In the genomic region with DNA sequence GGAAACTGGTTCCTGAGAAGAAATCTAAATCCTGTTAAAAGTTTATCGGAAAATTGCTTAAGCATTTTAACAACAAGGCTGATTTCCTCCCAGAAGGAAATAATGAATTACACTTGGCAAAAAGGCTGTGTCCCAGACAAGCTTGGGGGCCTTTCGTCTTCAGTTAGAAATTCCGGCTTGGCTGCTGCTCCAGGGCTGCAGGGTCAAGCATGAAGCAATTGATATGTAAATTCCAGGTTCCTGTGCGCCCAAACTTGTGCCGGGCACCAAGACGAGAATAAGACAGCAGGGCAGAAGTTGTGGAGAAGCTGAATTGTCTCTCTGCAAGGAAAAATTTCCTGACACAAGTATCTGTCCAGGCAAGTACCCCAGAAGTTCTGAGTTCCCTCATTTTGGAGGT, we compare ENCODE assay signal across 28 cellular contexts. TPM values are rescaled to one million over a fixed set of nuclear protein-coding genes. Genes with fewer than 3 reads are reported as not detected.
DNase-seq lines count a peak whose midpoint lies in the region; ATAC-seq, FAIRE-seq and TF ChIP-seq lines count a peak whose summit lies in the region.
"Had no signal": no experiment of that assay in that cellular context is flagged by ENCODE, and none has a peak within 500 bp of the region (broad histone marks: within the 10 kb centered on the region; RNA-seq: fewer than 3 reads in every experiment).

No MANE protein-coding gene starts in this region.

- no TSS peak for BruUV-seq in mammary epithelial cell (replicated peaks; lab: Mats Ljungman, UMichigan)
- BruUV-seq in MCF 10A (replicated peaks; lab: Mats Ljungman, UMichigan): no TSS peak

- peak overlapping the region; percentile 6 for H2BK120ac ChIP-seq in H1 (replicated peaks; ENCODE audit: low read depth, low read length)

- no peak for TF ChIP-seq POLR2A in H1 (IDR thresholded peaks at IDR 0.05; ENCODE audit: control extremely low read depth in 1 of 2, low read depth in 2 of 2, low read length in 2 of 2)

- CTCF ChIA-PET in mammary epithelial cell (lab: Charles Lee; ENCODE audit: low non-redundant PET): no interaction called here
- CTCF ChIA-PET in MCF 10A (lab: Yijun Ruan, JAX): interaction anchor here (0.6 to 0.8 kb wide), 2 partner anchors 16 to 203 kb away, joined by 3 read pairs; no protein-coding TSS in a partner anchor
- CTCF ChIA-PET in H1 (lab: Charles Lee; ENCODE audit: partially characterized antibody): interaction anchor here (0.6 to 27.0 kb wide), 9 partner anchors 12 to 303 kb away, joined by 3 to 317 read pairs (median 4); no protein-coding TSS in a partner anchor

- no peak overlapping the region for H3K4me3 ChIP-seq in mammary epithelial cell (replicated peaks in 1 of 3; ENCODE audit: insufficient read depth in 1 of 3, low read depth in 2 of 3, low read length in 3 of 3)
- H3K4me3 ChIP-seq in H1 (ENCODE audit: extremely low read depth in 1 of 4, insufficient read depth in 2 of 4, low read depth in 3 of 4, low read length in 4 of 4): no peak overlapping the region
- H3K4me3 ChIP-seq in neural progenitor cell: no peak overlapping the region
- H3K4me3 ChIP-seq: MG63, Peyer's patch had no signal

- H3K36me3 ChIP-seq in mammary epithelial cell (ENCODE audit: insufficient read depth, low read length) (no peaks in the 10 kb centered on the region), H1 (ENCODE audit: control insufficient read depth in 2 of 4, insufficient read depth in 4 of 4, low read length in 3 of 4) (no peaks in the 10 kb centered on the region), neural progenitor cell (no peaks in the 10 kb centered on the region)
- H3K36me3 ChIP-seq: BE2C, MG63, Peyer's patch had no signal

- H3K4me2 ChIP-seq in mammary epithelial cell (ENCODE audit: insufficient read depth, low read depth, low read length) (no peak overlapping the region), H1 (ENCODE audit: insufficient read depth in 1 of 2, low read depth in 2 of 2, low read length in 2 of 2) (peak overlapping the region; percentile 3 to 18; a peak in 3 of 4 replicates), neural progenitor cell (no peak overlapping the region)

- 72% methylated on average over 6 of the region's 6 CpGs for WGBS in mammary epithelial cell (ENCODE audit: low coverage, missing lambda C conversion rate)
- WGBS in H1 (ENCODE audit: extremely low coverage in 1 of 2, insufficient coverage in 1 of 2, insufficient read length in 1 of 2, insufficient replicate concordance in 2 of 2, low coverage in 1 of 2, low lambda C conversion rate in 2 of 2, missing lambda C conversion rate in 1 of 2), 2 experiments: 21% methylated on average over 6 of the region's 6 CpGs; no CpG with 5 or more reads in 1 of the 2 experiments

- no peaks in the 10 kb centered on the region for H3K9me3 ChIP-seq in mammary epithelial cell (replicated peaks; ENCODE audit: insufficient read depth, low read length)
- no peaks in the 10 kb centered on the region for H3K9me3 ChIP-seq in H1 (ENCODE audit: insufficient read depth in 2 of 2, low read depth in 1 of 2, low read length in 1 of 2)
- no peaks in the 10 kb centered on the region for H3K9me3 ChIP-seq in neural progenitor cell (ENCODE audit: low read depth)
- H3K9me3 ChIP-seq: BE2C, MG63, Peyer's patch had no signal

- H3K27ac ChIP-seq in mammary epithelial cell (ENCODE audit: insufficient read depth, low read depth, low read length): no peak overlapping the region
- H3K27ac ChIP-seq in H1 (ENCODE audit: low read depth, low read length): no peak overlapping the region
- H3K27ac ChIP-seq in neural progenitor cell: no peak overlapping the region
- H3K27ac ChIP-seq: 22Rv1, Peyer's patch had no signal

- no peak for TF ChIP-seq CTCF in mammary epithelial cell (conservative IDR thresholded peaks at IDR 0.05 in 1 of 2, IDR thresholded peaks at IDR 0.05 in 1 of 2; ENCODE audit: extremely low read depth in 1 of 2, insufficient read depth in 1 of 2, low read depth in 1 of 2, low read length in 2 of 2)
- TF ChIP-seq CTCF in MCF 10A (IDR thresholded peaks at IDR 0.05; ENCODE audit: unreplicated experiment): no peak
- no peak for TF ChIP-seq CTCF in H1 (IDR thresholded peaks at IDR 0.05; ENCODE audit: control extremely low read depth in 1 of 3, insufficient read depth in 1 of 3, low read depth in 1 of 3, low read length in 3 of 3)
- no peak for TF ChIP-seq CTCF in neural progenitor cell (IDR thresholded peaks at IDR 0.05)

- H4K8ac ChIP-seq in H1 (ENCODE audit: extremely low read depth, insufficient read depth, low read length): no peak overlapping the region

- no peak overlapping the region for H3K27ac Mint-ChIP-seq in MCF 10A (ENCODE audit: low read depth, unreplicated experiment)
- H3K27ac Mint-ChIP-seq in neural progenitor cell: peak overlapping the region; percentile 66
- H3K27ac Mint-ChIP-seq: CD8-positive, alpha-beta memory T cell had no signal

- H2BK15ac ChIP-seq in H1 (ENCODE audit: low read length): no peak overlapping the region

- H4K20me1 ChIP-seq in mammary epithelial cell (ENCODE audit: insufficient read depth, low read length) (no peaks in the 10 kb centered on the region), H1 (replicated peaks in 1 of 2; ENCODE audit: control insufficient read depth in 1 of 2, insufficient read depth in 2 of 2, low read length in 2 of 2) (no peaks in the 10 kb centered on the region), neural progenitor cell (ENCODE audit: low read depth) (peaks cover 15% of the 10 kb centered on the region)

- peaks cover 11% of the 10 kb centered on the region for H3F3A ChIP-seq in neural progenitor cell (ENCODE audit: low read depth)

- H2AK5ac ChIP-seq in H1 (ENCODE audit: low read depth, low read length): no peak overlapping the region

- POLR2A ChIA-PET in MCF 10A (lab: Yijun Ruan, JAX): interaction anchor here (1.0 kb wide), 1 partner anchor 305 kb away, joined by 3 read pairs; no protein-coding TSS in a partner anchor
- POLR2A ChIA-PET in H1 (lab: Charles Lee; ENCODE audit: partially characterized antibody): interaction anchor here (0.9 kb wide), 1 partner anchor 9 kb away, joined by 3 read pairs; no protein-coding TSS in a partner anchor

- H3K4me3 Mint-ChIP-seq in MCF 10A (ENCODE audit: unreplicated experiment) (no peak overlapping the region), neural progenitor cell (no peak overlapping the region)
- H3K4me3 Mint-ChIP-seq: CD14-positive monocyte; CD8-positive, alpha-beta memory T cell had no signal

- H3K27me3 Mint-ChIP-seq in MCF 10A (ENCODE audit: insufficient read depth, unreplicated experiment) (no peaks in the 10 kb centered on the region), neural progenitor cell (ENCODE audit: insufficient read depth, low read depth) (peaks cover 14% of the 10 kb centered on the region)

- H3K27me3 ChIP-seq in mammary epithelial cell (ENCODE audit: insufficient read depth, low read length) (no peaks in the 10 kb centered on the region), H1 (replicated peaks in 1 of 4; ENCODE audit: control insufficient read depth in 3 of 4, extremely low read depth in 1 of 4, insufficient read depth in 3 of 4, low read length in 3 of 4) (peaks cover 0 to 3% (median 0%) of the 10 kb centered on the region in 4 experiments; a peak in 3 of 7 replicates), neural progenitor cell (peaks cover 81% of the 10 kb centered on the region)
- H3K27me3 ChIP-seq: BE2C, MG63, Peyer's patch had no signal

- no peak overlapping the region for H3K18ac ChIP-seq in H1 (ENCODE audit: extremely low read depth, low read length)

- FAIRE-seq in H1 (lab: Jason Lieb, UNC): peak; percentile 55
- FAIRE-seq: GM12891 had no signal

- intact Hi-C loops in mammary epithelial cell (cut with micrococcal nuclease): no loop called here
- intact Hi-C loops in MCF 10A (cut with micrococcal nuclease): no loop called here

- no peak for TF ChIP-seq RAD21 in H1 (IDR thresholded peaks at IDR 0.05 in 1 of 2, conservative IDR thresholded peaks at IDR 0.05 in 1 of 2; ENCODE audit: low read depth in 2 of 2, low read length in 2 of 2)

- H2BK12ac ChIP-seq in H1 (ENCODE audit: low read depth, low read length): no peak overlapping the region

- H3K23ac ChIP-seq in H1 (ENCODE audit: insufficient read length): no peak overlapping the region

- H2BK20ac ChIP-seq in H1 (ENCODE audit: low read length): peak overlapping the region; percentile 86; the same call in 1 of the 2 replicates

- no peak overlapping the region for H4K5ac ChIP-seq in H1 (ENCODE audit: insufficient read length, low read depth, low read length)

- no peak overlapping the region for H3K9ac ChIP-seq in mammary epithelial cell (ENCODE audit: insufficient read depth, low read length)
- H3K9ac ChIP-seq in H1 (replicated peaks in 1 of 4; ENCODE audit: extremely low read depth in 1 of 4, low read depth in 3 of 4, low read length in 3 of 4): no peak overlapping the region
- no peak overlapping the region for H3K9ac ChIP-seq in neural progenitor cell

- H3K79me2 ChIP-seq in mammary epithelial cell (ENCODE audit: insufficient read depth, low read length): no peaks in the 10 kb centered on the region
- H3K79me2 ChIP-seq in H1 (ENCODE audit: control insufficient read depth in 1 of 2, insufficient read depth in 2 of 2, low read length in 2 of 2): no peaks in the 10 kb centered on the region
- H3K79me2 ChIP-seq in neural progenitor cell (ENCODE audit: low read depth): no peaks in the 10 kb centered on the region

- TF ChIP-seq EP300 in H1 (IDR thresholded peaks at IDR 0.05; ENCODE audit: borderline replicate concordance in 1 of 2, low read depth in 2 of 2, low read length in 2 of 2): no peak

- H3K4me1 ChIP-seq in mammary epithelial cell (ENCODE audit: insufficient read depth, low read length) (peaks cover 3% of the 10 kb centered on the region), H1 (replicated peaks in 1 of 4; ENCODE audit: control insufficient read depth in 3 of 4, insufficient read depth in 4 of 4, low read length in 3 of 4) (peaks cover 0 to 22% (median 11%) of the 10 kb centered on the region in 4 experiments; a peak in 6 of 7 replicates), neural progenitor cell (peaks cover 34% of the 10 kb centered on the region)
- H3K4me1 ChIP-seq: BE2C, Peyer's patch had no signal

- peaks cover 3% of the 10 kb centered on the region; the same call in 1 of the 2 replicates for H3K23me2 ChIP-seq in H1 (ENCODE audit: low read depth, low read length)

- H2BK5ac ChIP-seq in H1 (ENCODE audit: low read depth, low read length): no peak overlapping the region

- H3K4me1 Mint-ChIP-seq in MCF 10A (ENCODE audit: insufficient read depth, unreplicated experiment) (peaks cover 10% of the 10 kb centered on the region), neural progenitor cell (peaks cover 34% of the 10 kb centered on the region)
- H3K4me1 Mint-ChIP-seq: CD14-positive monocyte had no signal

- in situ Hi-C loops in mammary epithelial cell (cut with MboI; ENCODE audit: low sequenced_read_pairs in 2 of 2): no loop called here

- no peak for DNase-seq in mammary epithelial cell
- no peak for DNase-seq in MCF 10A (ENCODE audit: unreplicated experiment)
- no peak for DNase-seq in H1 (ENCODE audit: low read depth in 1 of 2, low spot score in 2 of 2)
- DNase-seq in neural progenitor cell (ENCODE audit: low spot score): no peak
- DNase-seq in OCI-M1 (lab: John Stamatoyannopoulos, UW): no peak
- no peak for DNase-seq in SW480 (ENCODE audit: low spot score)
- no peak for DNase-seq in NOMO-1 (lab: John Stamatoyannopoulos, UW; ENCODE audit: unreplicated experiment in 2 of 2)
- DNase-seq: ACHN; BE2C; CD8-positive, alpha-beta memory T cell; DMS 273 treated with DMSO at 0.1 percent for 48 hours; DMS79; EL; GF-D8; GOT3; KBM-7; MG63; NCI-H2029 treated with DMSO at 0.1 percent for 48 hours; NCI-H2227 treated with DMSO at 0.1 percent for 48 hours; NCI-H526 treated with DMSO at 0.1 percent for 48 hours; Peyer's patch; SIG-M5 had no signal

- H3K4ac ChIP-seq in H1 (replicated peaks; ENCODE audit: insufficient read length, low read depth, low read length): no peak overlapping the region

- H3K36me3 Mint-ChIP-seq in MCF 10A (ENCODE audit: insufficient read depth, unreplicated experiment): no peaks in the 10 kb centered on the region
- H3K36me3 Mint-ChIP-seq in neural progenitor cell: no peaks in the 10 kb centered on the region
- H3K36me3 Mint-ChIP-seq: CD14-positive monocyte; CD8-positive, alpha-beta memory T cell had no signal

- dilution Hi-C loops in mammary epithelial cell (cut with HindIII; ENCODE audit: low sequenced_read_pairs): no loop called here

- H3K14ac ChIP-seq in H1 (ENCODE audit: insufficient read length): no peak overlapping the region

- no peak overlapping the region for H4K91ac ChIP-seq in H1 (replicated peaks; ENCODE audit: insufficient read length, low read length)

- peak overlapping the region; percentile 55 for H2AFZ ChIP-seq in mammary epithelial cell (ENCODE audit: low read depth, low read length)
- no peak overlapping the region for H2AFZ ChIP-seq in H1 (ENCODE audit: low read length)
- no peak overlapping the region for H2AFZ ChIP-seq in neural progenitor cell (replicated peaks)

- no peak for ATAC-seq in HG03520 (IDR thresholded peaks at IDR 0.05; ENCODE audit: unreplicated experiment)
- ATAC-seq: SK-N-SH treated with all-trans-retinoic acid at 6 μM for 48 hours had no signal

- no peaks in the 10 kb centered on the region for H3K9me3 Mint-ChIP-seq in MCF 10A (ENCODE audit: unreplicated experiment)
- H3K9me3 Mint-ChIP-seq in neural progenitor cell: no peaks in the 10 kb centered on the region
- H3K9me3 Mint-ChIP-seq: CD14-positive monocyte; CD8-positive, alpha-beta memory T cell had no signal

- no peaks in the 10 kb centered on the region for H3K79me1 ChIP-seq in H1 (ENCODE audit: low read depth, low read length)

- no peak overlapping the region for H3K56ac ChIP-seq in H1 (replicated peaks; ENCODE audit: insufficient read length, low read depth, low read length)

RNA-seq across cellular contexts. Expression of gene LBX1, which starts 38.1 kb away (rescaled TPM):
- total RNA-seq in mammary epithelial cell (not detected), MCF 10A (2022) (not detected in 2 replicates), neural progenitor cell (ENCODE audit: low replicate concordance) (not detected in 2 replicates)
- polyA plus RNA-seq in mammary epithelial cell (not detected), H1 (2011; rRNA removed) (not detected in 2 replicates)
- not detected for polyA minus RNA-seq in mammary epithelial cell
- total RNA-seq in H1 (2021; fragmentation: NEBNext Ultra II Directional; extraction: Animal tissue kit (Norgen Biotek cat#: 25700)): not detected in 2 replicates
- not detected for polyA plus RNA-seq in H1 (2011; cell fraction: cytosol; rRNA removed)
- not detected for polyA plus RNA-seq in H1 (2011; cell fraction: nucleus; rRNA removed)
- not detected in 4 replicates for polyA plus RNA-seq in H1 (2012, experiment 1 of 2)
- polyA plus RNA-seq in H1 (2012, experiment 2 of 2): not detected
- polyA plus RNA-seq in H1 (2013, experiment 1 of 2): not detected
- not detected for polyA plus RNA-seq in H1 (2013, experiment 2 of 2)
- not detected in 2 replicates for polyA minus RNA-seq in H1 (2011; rRNA and poly(A)+ RNA removed)
- polyA minus RNA-seq in H1 (2011; cell fraction: cytosol; rRNA and poly(A)+ RNA removed): not detected
- not detected for polyA minus RNA-seq in H1 (2011; cell fraction: nucleus; rRNA and poly(A)+ RNA removed)
- total RNA-seq: CD8-positive, alpha-beta memory T cell; OCI-LY7; Peyer's patch had no signal
- polyA plus RNA-seq: CD14-positive monocyte; CD8-positive, alpha-beta memory T cell had no signal

Comparison
In these comparisons a context has a peak if more than half of its experiments do, and no peak if none do; other contexts are left out.
1. H3K4me2 ChIP-seq: peak in H1 (2 of 2); none in mammary epithelial cell (single experiment) and neural progenitor cell (single experiment).